In the genomic region with DNA sequence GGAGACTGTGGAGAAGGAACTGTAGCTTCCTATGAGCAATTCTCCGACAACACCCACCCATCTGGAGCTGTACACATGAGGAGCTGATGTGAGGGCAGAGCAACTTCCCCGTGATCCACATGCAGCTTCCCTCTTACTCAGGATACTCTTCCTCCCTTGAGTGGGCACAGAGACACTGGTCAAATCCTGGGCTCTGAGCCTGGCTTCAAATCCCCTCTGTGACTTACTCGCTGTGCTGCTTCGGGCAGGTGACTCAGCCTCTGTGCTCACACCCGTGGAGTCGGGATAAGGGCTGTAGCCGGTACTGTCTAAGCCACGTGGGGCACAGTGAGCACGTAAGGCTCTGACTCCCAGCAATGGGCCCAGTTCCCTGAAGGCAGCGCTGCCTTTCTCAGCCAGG, we compare ENCODE assay signal across 20 cellular contexts. TPM values are rescaled to one million over a fixed set of nuclear protein-coding genes. Genes with fewer than 3 reads are reported as not detected.
DNase-seq lines count a peak whose midpoint lies in the region; ATAC-seq, FAIRE-seq and TF ChIP-seq lines count a peak whose summit lies in the region.
"Had no signal": no experiment of that assay in that cellular context is flagged by ENCODE, and none has a peak within 500 bp of the region (broad histone marks: within the 10 kb centered on the region; RNA-seq: fewer than 3 reads in every experiment).

No MANE protein-coding gene starts in this region.

- peaks cover 12% of the 10 kb centered on the region for H3K4me1 Mint-ChIP-seq in astrocyte (ENCODE audit: low read depth, unreplicated experiment)

- no peak overlapping the region for H3K27ac ChIP-seq in astrocyte (ENCODE audit: low read depth, low read length)
- H3K27ac ChIP-seq: left ventricle myocardium inferior, SK-N-MC, transverse colon had no signal

- no peaks in the 10 kb centered on the region for H3K9me3 ChIP-seq in astrocyte (ENCODE audit: insufficient read depth, low read depth, low read length)
- H3K9me3 ChIP-seq: left ventricle myocardium inferior, transverse colon had no signal

- no peak for TF ChIP-seq CTCF in astrocyte (IDR thresholded peaks at IDR 0.05; ENCODE audit: insufficient read depth, low read depth, low read length)

- intact Hi-C loops in cardiac septum (cut with DNase I) (no loop called here), Right ventricle myocardium inferior (cut with DNase I) (no loop called here)

- no peak overlapping the region for H3K4me3 ChIP-seq in astrocyte (ENCODE audit: insufficient read depth, low read depth, low read length)
- H3K4me3 ChIP-seq: left ventricle myocardium inferior, SK-N-MC, smooth muscle cell, transverse colon had no signal

- ATAC-seq in Right ventricle myocardium inferior (no peak), GM18867 (IDR thresholded peaks at IDR 0.05; ENCODE audit: unreplicated experiment) (no peak), HG03097 (IDR thresholded peaks at IDR 0.05; ENCODE audit: low FRiP score, unreplicated experiment) (no peak)

- H3K79me2 ChIP-seq in astrocyte (ENCODE audit: insufficient read depth, low read length) = no peaks in the 10 kb centered on the region

- no peak overlapping the region for H2AFZ ChIP-seq in astrocyte (ENCODE audit: low read depth, low read length)

- H3K36me3 Mint-ChIP-seq in astrocyte (ENCODE audit: low read depth, unreplicated experiment) = peaks cover 6% of the 10 kb centered on the region

- no peak overlapping the region for H3K4me2 ChIP-seq in astrocyte (ENCODE audit: low read length)
- H3K4me2 ChIP-seq: smooth muscle cell had no signal

- H3K4me3 Mint-ChIP-seq in astrocyte (ENCODE audit: unreplicated experiment) = no peak overlapping the region
- H3K4me3 Mint-ChIP-seq: activated CD4-positive, alpha-beta T cell treated with anti-CD3 and anti-CD28 coated beads, Interleukin-2, amount 10 ng/mL, durations not matched to agents 7 days and 5 days; activated naive CD8-positive, alpha-beta T cell; CD4-positive, alpha-beta T cell had no signal

- no peaks in the 10 kb centered on the region for H4K20me1 ChIP-seq in astrocyte (ENCODE audit: insufficient read depth, low read length)

- FAIRE-seq in astrocyte (lab: Jason Lieb, UNC) = no peak
- FAIRE-seq: frontal cortex had no signal

- H3K9me3 Mint-ChIP-seq in astrocyte (ENCODE audit: unreplicated experiment) = no peaks in the 10 kb centered on the region
- H3K9me3 Mint-ChIP-seq: activated CD4-positive, alpha-beta T cell treated with anti-CD3 and anti-CD28 coated beads, Interleukin-2, amount 10 ng/mL, durations not matched to agents 7 days and 5 days; CD4-positive, alpha-beta T cell had no signal

- no peaks in the 10 kb centered on the region for H3K36me3 ChIP-seq in astrocyte (ENCODE audit: insufficient read depth, low read length)

- peaks cover 9% of the 10 kb centered on the region for H3K4me1 ChIP-seq in astrocyte (ENCODE audit: insufficient read depth, low read length)

- no peak overlapping the region for H3K27ac Mint-ChIP-seq in astrocyte (ENCODE audit: unreplicated experiment)
- H3K27ac Mint-ChIP-seq: activated CD4-positive, alpha-beta T cell treated with anti-CD3 and anti-CD28 coated beads, Interleukin-2, amount 10 ng/mL, durations not matched to agents 7 days and 5 days; activated naive CD8-positive, alpha-beta T cell; CD4-positive, alpha-beta T cell had no signal

- peak; percentile 43 for DNase-seq in cardiac septum (ENCODE audit: low spot score)
- no peak for DNase-seq in Right ventricle myocardium inferior (ENCODE audit: missing footprints)
- DNase-seq in astrocyte (ENCODE audit: low read depth) = peak; percentile 71
- DNase-seq in glomerular visceral epithelial cell (ENCODE audit: extremely low spot score) = peak; percentile 78
- no peak for DNase-seq in GOT3 (lab: John Stamatoyannopoulos, UW)
- no peak for DNase-seq in NCI-H2196 (lab: John Stamatoyannopoulos, UW; ENCODE audit: unreplicated experiment)
- DNase-seq: activated CD4-positive, alpha-beta T cell treated with anti-CD3 and anti-CD28 coated beads, Interleukin-2, amount 10 ng/mL, durations not matched to agents 7 days and 5 days; activated T-cell treated with anti-CD3 and anti-CD28 coated beads for 4 hours; CD4-positive, alpha-beta T cell; DND-41; left ventricle myocardium inferior; NCI-H1930; NCI-H524 treated with DMSO at 0.1 percent for 48 hours; transverse colon had no signal

- no peaks in the 10 kb centered on the region for H3K27me3 Mint-ChIP-seq in astrocyte (ENCODE audit: low read depth, unreplicated experiment)
- H3K27me3 Mint-ChIP-seq: activated CD4-positive, alpha-beta T cell treated with anti-CD3 and anti-CD28 coated beads, Interleukin-2, amount 10 ng/mL, durations not matched to agents 7 days and 5 days; activated naive CD8-positive, alpha-beta T cell; CD4-positive, alpha-beta T cell had no signal

- no peaks in the 10 kb centered on the region for H3K27me3 ChIP-seq in astrocyte (ENCODE audit: insufficient read depth, low read length)
- H3K27me3 ChIP-seq: transverse colon had no signal

- H3K9ac ChIP-seq in astrocyte (ENCODE audit: low read length) = no peak overlapping the region

RNA-seq across cellular contexts. Expression of a gene that starts 31.1 kb away (rescaled TPM):
- 60.9 TPM for total RNA-seq in cardiac septum
- 46.9 TPM for total RNA-seq in Right ventricle myocardium inferior
- 41.7 and 42.0 TPM in 2 replicates for total RNA-seq in astrocyte

RNA-seq across cellular contexts. Expression of a gene that starts 31.5 kb away (rescaled TPM):
- total RNA-seq in cardiac septum (3.9 TPM), Right ventricle myocardium inferior (2.8 TPM), astrocyte (2.3 and 5.2 TPM in 2 replicates)

Comparison
In these comparisons a context has a peak if more than half of its experiments do, and no peak if none do; other contexts are left out.
1. DNase-seq: peak in cardiac septum (single experiment), astrocyte (single experiment) and glomerular visceral epithelial cell (single experiment); none in Right ventricle myocardium inferior (single experiment), GOT3 (single experiment) and NCI-H2196 (single experiment).